In genomic region chr14:92792885-92793284, GRCh38 we compare ENCODE assay signal across 12 cellular contexts. TPM values are rescaled to one million over a fixed set of nuclear protein-coding genes. Genes with fewer than 3 reads are reported as not detected.
DNase-seq lines count a peak whose midpoint lies in the region; FAIRE-seq and TF ChIP-seq lines count a peak whose summit lies in the region.
"Had no signal": no experiment of that assay in that cellular context is flagged by ENCODE, and none has a peak within 500 bp of the region (broad histone marks: within the 10 kb centered on the region; RNA-seq: fewer than 3 reads in every experiment).

No MANE protein-coding gene starts in this region.

- H3K4me1 Mint-ChIP-seq in T-helper 1 cell treated with Interleukin-12 subunit alpha and Interleukin-12 subunit beta and Interleukin-4 antibody, amounts not matched to agents 30 μg/mL and 1 μg/mL, for 36 hours (ENCODE audit: low read depth): peaks cover 18% of the 10 kb centered on the region

- H3K9me3 ChIP-seq in OCI-LY1 (ENCODE audit: low read length) (peaks cover 4% of the 10 kb centered on the region; the same call in 1 of the 2 replicates), H1 (ENCODE audit: insufficient read depth in 2 of 2, low read depth in 1 of 2, low read length in 1 of 2) (peaks cover 2% of the 10 kb centered on the region in 2 experiments; a peak in 3 of 4 replicates), skeletal muscle satellite cell (replicated peaks; ENCODE audit: low read length) (peaks cover 13% of the 10 kb centered on the region)
- peaks cover 6% of the 10 kb centered on the region for H3K9me3 ChIP-seq in effector memory CD4-positive, alpha-beta T cell (ENCODE audit: control insufficient read depth, low read length)
- H3K9me3 ChIP-seq: BE2C, prostate gland had no signal

- H4K91ac ChIP-seq in H1 (replicated peaks; ENCODE audit: insufficient read length, low read length): no peak overlapping the region

- H4K5ac ChIP-seq in H1 (ENCODE audit: insufficient read length, low read depth, low read length): no peak overlapping the region

- no peak for TF ChIP-seq EP300 in H1 (IDR thresholded peaks at IDR 0.05; ENCODE audit: borderline replicate concordance in 1 of 2, low read depth in 2 of 2, low read length in 2 of 2)

- H2AK5ac ChIP-seq in H1 (ENCODE audit: low read depth, low read length): no peak overlapping the region

- 77% methylated on average over 4 of the region's 4 CpGs; no CpG with 5 or more reads in 1 of the 2 experiments for WGBS in H1 (ENCODE audit: extremely low coverage in 1 of 2, insufficient coverage in 1 of 2, insufficient read length in 1 of 2, insufficient replicate concordance in 2 of 2, low coverage in 1 of 2, low lambda C conversion rate in 2 of 2, missing lambda C conversion rate in 1 of 2), 2 experiments

- H3K36me3 ChIP-seq in OCI-LY1 (ENCODE audit: insufficient read depth, low read length) (peaks cover 8% of the 10 kb centered on the region), H1 (ENCODE audit: control insufficient read depth in 2 of 4, insufficient read depth in 4 of 4, low read length in 3 of 4) (peaks cover under 1 to 8% (median 5%) of the 10 kb centered on the region in 4 experiments; a peak in 6 of 8 replicates), skeletal muscle satellite cell (ENCODE audit: insufficient read depth, low read length) (peaks cover 15% of the 10 kb centered on the region)
- H3K36me3 ChIP-seq in effector memory CD4-positive, alpha-beta T cell (ENCODE audit: control insufficient read depth, insufficient read depth, low read length): peaks cover 8% of the 10 kb centered on the region
- H3K36me3 ChIP-seq: BE2C, prostate gland had no signal

- H2BK5ac ChIP-seq in H1 (ENCODE audit: low read depth, low read length): no peak overlapping the region

- 0 out of 2 replicates have a peak overlapping the region, but pooled peaks have one; percentile 71 for H2AFZ ChIP-seq in OCI-LY1 (ENCODE audit: low read length)
- no peak overlapping the region for H2AFZ ChIP-seq in H1 (ENCODE audit: low read length)

- no peaks in the 10 kb centered on the region; the same call in 1 of the 2 replicates for H3K23me2 ChIP-seq in H1 (ENCODE audit: low read depth, low read length)

- H3K23ac ChIP-seq in H1 (ENCODE audit: insufficient read length): no peak overlapping the region

- DNase-seq in T-helper 1 cell (no peak), H1 (ENCODE audit: low read depth in 1 of 2, low spot score in 2 of 2) (no peak), NCI-H128 (lab: John Stamatoyannopoulos, UW; ENCODE audit: unreplicated experiment) (no peak), iPS-NIHi7 (ENCODE audit: extremely low spot score) (no peak)
- DNase-seq in effector memory CD4-positive, alpha-beta T cell: no peak
- DNase-seq: BE2C, NCI-H2081 had no signal

- no peak for TF ChIP-seq CTCF in OCI-LY1 (IDR thresholded peaks at IDR 0.05; ENCODE audit: low read length)
- peak in 1 of 3 experiments; percentile 9; a peak in 1 of 4 replicates for TF ChIP-seq CTCF in H1 (IDR thresholded peaks at IDR 0.05; ENCODE audit: control extremely low read depth in 1 of 3, insufficient read depth in 1 of 3, low read depth in 1 of 3, low read length in 3 of 3)

- peaks cover 13% of the 10 kb centered on the region for H3K36me3 Mint-ChIP-seq in T-helper 1 cell treated with Interleukin-12 subunit alpha and Interleukin-12 subunit beta and Interleukin-4 antibody, amounts not matched to agents 30 μg/mL and 1 μg/mL, for 36 hours (ENCODE audit: low read depth)

- peaks cover 11% of the 10 kb centered on the region; the same call in 1 of the 2 replicates for H3K79me2 ChIP-seq in OCI-LY1 (ENCODE audit: insufficient read depth, low read length)
- H3K79me2 ChIP-seq in H1 (ENCODE audit: control insufficient read depth in 1 of 2, insufficient read depth in 2 of 2, low read length in 2 of 2): peaks cover 0 to 19% of the 10 kb centered on the region in 2 experiments; a peak in 2 of 4 replicates

- peaks cover 11% of the 10 kb centered on the region for H3K27me3 Mint-ChIP-seq in T-helper 1 cell treated with Interleukin-12 subunit alpha and Interleukin-12 subunit beta and Interleukin-4 antibody, amounts not matched to agents 30 μg/mL and 1 μg/mL, for 36 hours (ENCODE audit: low read depth)

- H3K9me2 ChIP-seq in OCI-LY1 (ENCODE audit: low read depth, low read length): no peaks in the 10 kb centered on the region

- H3K9me3 Mint-ChIP-seq in T-helper 1 cell treated with Interleukin-12 subunit alpha and Interleukin-12 subunit beta and Interleukin-4 antibody, amounts not matched to agents 30 μg/mL and 1 μg/mL, for 36 hours: peaks cover 22% of the 10 kb centered on the region

- peaks cover 3% of the 10 kb centered on the region; the same call in 1 of the 2 replicates for H3K79me1 ChIP-seq in H1 (ENCODE audit: low read depth, low read length)

- no peak overlapping the region for H2BK15ac ChIP-seq in H1 (ENCODE audit: low read length)

- no peak overlapping the region for H3K4me3 ChIP-seq in OCI-LY1 (ENCODE audit: low read depth, low read length, poor library complexity, severe bottlenecking)
- H3K4me3 ChIP-seq in H1 (ENCODE audit: extremely low read depth in 1 of 4, insufficient read depth in 2 of 4, low read depth in 3 of 4, low read length in 4 of 4): peak overlapping the region in 1 of 4 experiments; percentile 92; a peak in 1 of 8 replicates
- no peak overlapping the region for H3K4me3 ChIP-seq in skeletal muscle satellite cell (ENCODE audit: low read length)
- H3K4me3 ChIP-seq in effector memory CD4-positive, alpha-beta T cell (ENCODE audit: insufficient read depth, low read depth, low read length, poor library complexity, severe bottlenecking): no peak overlapping the region

- H3K4me1 ChIP-seq in OCI-LY1 (ENCODE audit: insufficient read depth, low read length, severe bottlenecking) (peaks cover 16% of the 10 kb centered on the region), H1 (replicated peaks in 1 of 4; ENCODE audit: control insufficient read depth in 3 of 4, insufficient read depth in 4 of 4, low read length in 3 of 4) (no peaks in the 10 kb centered on the region), skeletal muscle satellite cell (ENCODE audit: control insufficient read depth, insufficient read depth, low read length) (peaks cover 18% of the 10 kb centered on the region)
- H3K4me1 ChIP-seq in effector memory CD4-positive, alpha-beta T cell (ENCODE audit: control insufficient read depth, insufficient read depth, low read length, poor library complexity, severe bottlenecking): peaks cover 9% of the 10 kb centered on the region
- H3K4me1 ChIP-seq: prostate gland had no signal

- no peak overlapping the region for H3K4me3 Mint-ChIP-seq in T-helper 1 cell treated with Interleukin-12 subunit alpha and Interleukin-12 subunit beta and Interleukin-4 antibody, amounts not matched to agents 30 μg/mL and 1 μg/mL, for 36 hours

- no peak overlapping the region for H3K14ac ChIP-seq in H1 (ENCODE audit: insufficient read length)

- H3K4me2 ChIP-seq in OCI-LY1 (ENCODE audit: low read length): no peak overlapping the region
- peak overlapping the region; percentile 75 to 79; a peak in 2 of 4 replicates for H3K4me2 ChIP-seq in H1 (ENCODE audit: insufficient read depth in 1 of 2, low read depth in 2 of 2, low read length in 2 of 2)
- H3K4me2 ChIP-seq in skeletal muscle satellite cell (ENCODE audit: low read length): peak overlapping the region; percentile 81

- H2BK12ac ChIP-seq in H1 (ENCODE audit: low read depth, low read length): no peak overlapping the region

- no peak overlapping the region for H3K18ac ChIP-seq in H1 (ENCODE audit: extremely low read depth, low read length)

- H4K20me1 ChIP-seq in OCI-LY1 (ENCODE audit: insufficient read depth, low read length) (no peaks in the 10 kb centered on the region), H1 (replicated peaks in 1 of 2; ENCODE audit: control insufficient read depth in 1 of 2, insufficient read depth in 2 of 2, low read length in 2 of 2) (no peaks in the 10 kb centered on the region)

- H2BK120ac ChIP-seq in H1 (replicated peaks; ENCODE audit: low read depth, low read length): no peak overlapping the region

- no peak overlapping the region for H4K8ac ChIP-seq in H1 (ENCODE audit: extremely low read depth, insufficient read depth, low read length)

- H3F3A ChIP-seq in OCI-LY1 (ENCODE audit: insufficient read depth, low read length): no peaks in the 10 kb centered on the region

- H3K27me3 ChIP-seq in OCI-LY1 (ENCODE audit: insufficient read depth, low read length) (no peaks in the 10 kb centered on the region), H1 (replicated peaks in 1 of 4; ENCODE audit: control insufficient read depth in 3 of 4, extremely low read depth in 1 of 4, insufficient read depth in 3 of 4, low read length in 3 of 4) (no peaks in the 10 kb centered on the region), skeletal muscle satellite cell (ENCODE audit: control insufficient read depth, insufficient read depth, low read length) (no peaks in the 10 kb centered on the region)
- H3K27me3 ChIP-seq in effector memory CD4-positive, alpha-beta T cell (replicated peaks; ENCODE audit: control insufficient read depth, insufficient read depth, low read length, poor library complexity, severe bottlenecking): no peaks in the 10 kb centered on the region
- H3K27me3 ChIP-seq: BE2C had no signal

- CTCF ChIA-PET in H1 (lab: Charles Lee; ENCODE audit: partially characterized antibody): interaction anchor here (0.6 to 1.8 kb wide), 5 partner anchors 9 to 78 kb away, joined by 3 to 10 read pairs (median 3); no protein-coding TSS in a partner anchor

- peak overlapping the region; percentile 15 for H3K27ac Mint-ChIP-seq in T-helper 1 cell treated with Interleukin-12 subunit alpha and Interleukin-12 subunit beta and Interleukin-4 antibody, amounts not matched to agents 30 μg/mL and 1 μg/mL, for 36 hours

- FAIRE-seq in H1 (lab: Jason Lieb, UNC): no peak
- FAIRE-seq: GM12878 had no signal

- no peak overlapping the region for H3K4ac ChIP-seq in H1 (replicated peaks; ENCODE audit: insufficient read length, low read depth, low read length)

- no peak for TF ChIP-seq RAD21 in H1 (IDR thresholded peaks at IDR 0.05 in 1 of 2, conservative IDR thresholded peaks at IDR 0.05 in 1 of 2; ENCODE audit: low read depth in 2 of 2, low read length in 2 of 2)

- no peak for TF ChIP-seq POLR2A in H1 (IDR thresholded peaks at IDR 0.05; ENCODE audit: control extremely low read depth in 1 of 2, low read depth in 2 of 2, low read length in 2 of 2)

- no peak overlapping the region for H2BK20ac ChIP-seq in H1 (ENCODE audit: low read length)

- POLR2A ChIA-PET in H1 (lab: Charles Lee; ENCODE audit: partially characterized antibody): no interaction called here

- H3K9ac ChIP-seq in OCI-LY1 (ENCODE audit: low read length): no peak overlapping the region
- no peak overlapping the region for H3K9ac ChIP-seq in H1 (replicated peaks in 1 of 4; ENCODE audit: extremely low read depth in 1 of 4, low read depth in 3 of 4, low read length in 3 of 4)
- no peak overlapping the region for H3K9ac ChIP-seq in skeletal muscle satellite cell (ENCODE audit: low read depth, low read length)

- no peak overlapping the region for H3K56ac ChIP-seq in H1 (replicated peaks; ENCODE audit: insufficient read length, low read depth, low read length)

- H3K27ac ChIP-seq in OCI-LY1 (ENCODE audit: low read depth, low read length, poor library complexity, severe bottlenecking) (no peak overlapping the region), H1 (ENCODE audit: low read depth, low read length) (no peak overlapping the region)
- H3K27ac ChIP-seq in effector memory CD4-positive, alpha-beta T cell (ENCODE audit: insufficient read depth, low read length, poor library complexity, severe bottlenecking): no peak overlapping the region

RNA-seq across cellular contexts. Expression of gene GOLGA5, which starts 1.2 kb away (rescaled TPM):
- 23.2 and 25.4 TPM in 2 replicates for total RNA-seq in H1 (2021; fragmentation: NEBNext Ultra II Directional; extraction: Animal tissue kit (Norgen Biotek cat#: 25700))
- 7.9 and 13.0 TPM in 2 replicates for polyA plus RNA-seq in H1 (2011; rRNA removed)
- 17.2 TPM for polyA plus RNA-seq in H1 (2011; cell fraction: cytosol; rRNA removed)
- polyA plus RNA-seq in H1 (2011; cell fraction: nucleus; rRNA removed): 8.0 TPM
- 14.0 to 21.9 TPM (median 17.0 TPM) in 4 replicates for polyA plus RNA-seq in H1 (2012, experiment 1 of 2)
- polyA plus RNA-seq in H1 (2012, experiment 2 of 2): 2.8 TPM
- polyA plus RNA-seq in H1 (2013, experiment 1 of 2): 23.4 TPM
- polyA plus RNA-seq in H1 (2013, experiment 2 of 2): 24.1 TPM
- polyA minus RNA-seq in H1 (2011; rRNA and poly(A)+ RNA removed): 10.2 and 12.5 TPM in 2 replicates
- 12.0 TPM for polyA minus RNA-seq in H1 (2011; cell fraction: cytosol; rRNA and poly(A)+ RNA removed)
- polyA minus RNA-seq in H1 (2011; cell fraction: nucleus; rRNA and poly(A)+ RNA removed): 14.0 TPM
- total RNA-seq in skeletal muscle satellite cell (2012; rRNA removed): 43.6 and 44.1 TPM in 2 replicates

RNA-seq across cellular contexts. Expression of gene LGMN, which starts 44.5 kb away (rescaled TPM):
- total RNA-seq in H1 (2021; fragmentation: NEBNext Ultra II Directional; extraction: Animal tissue kit (Norgen Biotek cat#: 25700)): 57.4 and 57.9 TPM in 2 replicates
- 83.4 and 89.6 TPM in 2 replicates for polyA plus RNA-seq in H1 (2011; rRNA removed)
- polyA plus RNA-seq in H1 (2011; cell fraction: cytosol; rRNA removed): 114 TPM
- 95.3 TPM for polyA plus RNA-seq in H1 (2011; cell fraction: nucleus; rRNA removed)
- polyA plus RNA-seq in H1 (2012, experiment 1 of 2): 52.3 to 77.7 TPM (median 65.0 TPM) in 4 replicates
- 49.0 TPM for polyA plus RNA-seq in H1 (2012, experiment 2 of 2)
- polyA plus RNA-seq in H1 (2013, experiment 1 of 2): 108 TPM
- polyA plus RNA-seq in H1 (2013, experiment 2 of 2): 103 TPM
- 66.7 and 85.0 TPM in 2 replicates for polyA minus RNA-seq in H1 (2011; rRNA and poly(A)+ RNA removed)
- polyA minus RNA-seq in H1 (2011; cell fraction: cytosol; rRNA and poly(A)+ RNA removed): 30.8 TPM
- polyA minus RNA-seq in H1 (2011; cell fraction: nucleus; rRNA and poly(A)+ RNA removed): 32.2 TPM
- 42.6 and 62.5 TPM in 2 replicates for total RNA-seq in skeletal muscle satellite cell (2012; rRNA removed)
